12 cellular contexts compared by ENCODE assay signal in genomic region chr10:110358869-110359629, GRCh38. TPM values are rescaled to one million over a fixed set of nuclear protein-coding genes. Genes with fewer than 3 reads are reported as not detected.
DNase-seq lines count a peak whose midpoint lies in the region; TF ChIP-seq lines count a peak whose summit lies in the region.
"Had no signal": no experiment of that assay in that cellular context is flagged by ENCODE, and none has a peak within 500 bp of the region (broad histone marks: within the 10 kb centered on the region; RNA-seq: fewer than 3 reads in every experiment).

No MANE protein-coding gene starts in this region.

- H3K4me3 ChIP-seq in KMS-11 (IDR thresholded peaks at IDR 0.05; ENCODE audit: insufficient read depth, low read depth, low read length) (no peak overlapping the region), astrocyte of the spinal cord (ENCODE audit: low read depth, low read length) (no peak overlapping the region), A673 (ENCODE audit: low read depth, low read length, poor library complexity, severe bottlenecking) (no peak overlapping the region)
- H3K4me3 ChIP-seq: vagina had no signal

- no peak overlapping the region for H3K4me3 Mint-ChIP-seq in mesothelial cell of epicardium

- peak overlapping the region; percentile 31 for H3K27ac Mint-ChIP-seq in mesothelial cell of epicardium

- H3K27me3 Mint-ChIP-seq in mesothelial cell of epicardium (ENCODE audit: low read depth), result no peaks in the 10 kb centered on the region

- in situ Hi-C loops in astrocyte of the spinal cord (cut with HindIII; ENCODE audit: low sequenced_read_pairs), result no loop called here

- DNase-seq in Daoy (ENCODE audit: low read depth) (peak; percentile 12), astrocyte of the spinal cord (ENCODE audit: low read depth, low spot score) (peak; percentile 35), mesothelial cell of epicardium (ENCODE audit: low spot score in 2 of 2, unreplicated experiment in 2 of 2) (no peak), A673 (ENCODE audit: low spot score) (no peak), pons (ENCODE audit: low spot score) (no peak)
- DNase-seq in activated T-cell treated with anti-CD3 and anti-CD28 coated beads, Interleukin-2, amount 50 U/mL, for 48 hours, result no peak
- DNase-seq: activated gamma-delta T cell; erythroblast; SHP77 treated with DMSO at 0.1 percent for 48 hours; stimulated activated CD4-positive, alpha-beta T cell treated with anti-CD3 and anti-CD28 coated beads, Interleukin-4, amount 100 ng/mL, for 1 hour had no signal

- POLR2A ChIA-PET in A673 (lab: Charles Lee; ENCODE audit: low non-redundant PET), result interaction anchor here (0.6 kb wide), 1 partner anchor 229 kb away, joined by 4 read pairs; no protein-coding TSS in a partner anchor

- no TSS peak for BruUV-seq in A673 (replicated peaks; lab: Mats Ljungman, UMichigan)

- H2AFZ ChIP-seq in KMS-11 (ENCODE audit: low read depth), result no peak overlapping the region

- no peaks in the 10 kb centered on the region for H4K20me1 ChIP-seq in KMS-11 (ENCODE audit: insufficient read depth)

- H3K27me3 ChIP-seq in KMS-11 (ENCODE audit: insufficient read depth, low read depth) (no peaks in the 10 kb centered on the region), A673 (replicated peaks; ENCODE audit: insufficient read depth, low read depth, low read length, poor library complexity) (no peaks in the 10 kb centered on the region)
- H3K27me3 ChIP-seq: vagina had no signal

- peak overlapping the region; percentile 99 for H3K4me2 ChIP-seq in KMS-11

- no peaks in the 10 kb centered on the region for H3K36me3 Mint-ChIP-seq in mesothelial cell of epicardium

- H3K9me3 ChIP-seq in A673 (ENCODE audit: low read depth, low read length, poor library complexity, severe bottlenecking), result no peaks in the 10 kb centered on the region
- H3K9me3 ChIP-seq: vagina had no signal

- intact Hi-C loops in A673 (cut with micrococcal nuclease; ENCODE audit: unreplicated experiment), result no loop called here

- no peak overlapping the region for H3K9ac ChIP-seq in KMS-11

- peaks cover 35% of the 10 kb centered on the region for H3K4me1 Mint-ChIP-seq in mesothelial cell of epicardium

- H3K79me2 ChIP-seq in KMS-11 (ENCODE audit: insufficient read depth, low read depth), result no peaks in the 10 kb centered on the region

- H3K4me1 ChIP-seq in KMS-11 (ENCODE audit: low read depth, poor library complexity, severe bottlenecking), result peaks cover 70% of the 10 kb centered on the region
- peaks cover 9% of the 10 kb centered on the region for H3K4me1 ChIP-seq in A673 (ENCODE audit: insufficient read depth, low read length, poor library complexity, severe bottlenecking)

- H3K27ac ChIP-seq in KMS-11 (no peak overlapping the region), A673 (ENCODE audit: low read depth, low read length, poor library complexity, severe bottlenecking) (no peak overlapping the region)
- H3K27ac ChIP-seq: vagina had no signal

- TF ChIP-seq CTCF in KMS-11 (conservative IDR thresholded peaks at IDR 0.05; ENCODE audit: low read depth, low read length), result no peak
- no peak for TF ChIP-seq CTCF in astrocyte of the spinal cord (IDR thresholded peaks at IDR 0.05; ENCODE audit: low read depth, low read length)
- no peak for TF ChIP-seq CTCF in mesothelial cell of epicardium (IDR thresholded peaks at IDR 0.05; ENCODE audit: unreplicated experiment)
- TF ChIP-seq CTCF in A673 (conservative IDR thresholded peaks at IDR 0.05; ENCODE audit: low read depth, low read length), result no peak

- CTCF ChIA-PET in A673 (lab: Charles Lee), result no interaction called here

- H3K36me3 ChIP-seq in KMS-11 (ENCODE audit: insufficient read depth) (no peaks in the 10 kb centered on the region), A673 (ENCODE audit: insufficient read depth, low read length, poor library complexity, severe bottlenecking) (no peaks in the 10 kb centered on the region)
- H3K36me3 ChIP-seq: vagina had no signal

- H3K9me3 Mint-ChIP-seq in mesothelial cell of epicardium, result no peaks in the 10 kb centered on the region

RNA-seq across cellular contexts. Expression of gene SMNDC1, which starts 54.3 kb away (rescaled TPM):
- 5.8 and 7.5 TPM in 2 replicates for total RNA-seq in Daoy (2014; rRNA removed; shearing (Covaris generic))
- total RNA-seq in mesothelial cell of epicardium, result 38.5 to 41.4 TPM (median 39.6 TPM) in 3 replicates
- 53.1 and 57.8 TPM in 2 replicates for total RNA-seq in A673 (2021)

Comparison
In these comparisons a context has a peak if more than half of its experiments do, and no peak if none do; other contexts are left out.
1. DNase-seq: peak in Daoy (single experiment) and astrocyte of the spinal cord (single experiment); none in mesothelial cell of epicardium (0 of 2), A673 (single experiment), pons (single experiment) and activated T-cell treated with anti-CD3 and anti-CD28 coated beads, Interleukin-2, amount 50 U/mL, for 48 hours (0 of 2).